ENCODE assay signal across 16 cellular contexts in the genomic region with DNA sequence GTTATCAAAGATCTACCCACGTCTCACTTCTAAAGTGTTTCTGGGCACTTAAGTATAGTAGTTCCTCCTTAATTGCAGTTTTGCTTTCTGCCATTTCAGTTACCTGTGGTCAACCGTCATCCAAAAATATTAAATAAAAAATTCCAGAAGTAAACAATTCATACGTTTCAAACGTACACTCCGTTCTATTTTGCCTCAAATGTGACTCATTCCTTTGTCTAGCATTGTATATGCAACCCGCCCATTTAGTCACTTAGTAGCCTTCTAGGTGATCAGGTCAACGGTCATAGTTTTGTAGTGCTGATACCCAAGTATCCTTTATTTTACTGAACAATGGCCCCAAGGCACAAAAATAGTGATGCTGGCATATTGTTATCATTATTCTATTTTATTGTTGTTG. TPM values are rescaled to one million over a fixed set of nuclear protein-coding genes. Genes with fewer than 3 reads are reported as not detected.
"Had no signal": no experiment of that assay in that cellular context is flagged by ENCODE, and none has a peak within 500 bp of the region (broad histone marks: within the 10 kb centered on the region; RNA-seq: fewer than 3 reads in every experiment).

No MANE protein-coding gene starts in this region.

- H3K79me2 ChIP-seq: hepatocyte had no signal

- H3K27ac ChIP-seq: gastrocnemius medialis, hepatocyte, left lung, stomach, testis, upper lobe of right lung, WERI-Rb-1 had no signal

- H3K4me1 ChIP-seq: gastrocnemius medialis, left lung, stomach, testis, upper lobe of right lung had no signal

- H2AFZ ChIP-seq: hepatocyte had no signal

- H3K4me2 ChIP-seq: hepatocyte had no signal

- H3K36me3 ChIP-seq: gastrocnemius medialis, left lung, stomach, upper lobe of right lung, WERI-Rb-1 had no signal

- H3K9me3 ChIP-seq: gastrocnemius medialis, left lung, stomach, testis, upper lobe of right lung had no signal

- DNase-seq: activated CD4-positive, alpha-beta memory T cell treated with anti-CD3 and anti-CD28 coated beads for 36 hours; activated naive CD4-positive, alpha-beta T cell treated with anti-CD3 and anti-CD28 coated beads, Interleukin-2, amount 10 ng/mL, durations not matched to agents 7 days and 5 days; activated T-cell treated with anti-CD3 and anti-CD28 coated beads, Interleukin-2, amount 50 U/mL, for 24 hours; gastrocnemius medialis; kidney; left lung; mesenchymal stem cell; naive thymus-derived CD8-positive, alpha-beta T cell; retina; stimulated activated CD4-positive, alpha-beta T cell treated with anti-CD3 and anti-CD28 coated beads, Interleukin-12 subunit alpha, Interleukin-12 subunit beta, amount 100 ng/mL, for 4 hours; stimulated activated CD4-positive, alpha-beta T cell treated with anti-CD3 and anti-CD28 coated beads, Interleukin-2, amount 100 ng/mL, for 24 hours; stomach; testis; upper lobe of right lung; WERI-Rb-1 had no signal

- H3K4me3 ChIP-seq: gastrocnemius medialis, hepatocyte, left lung, stomach, testis, upper lobe of right lung had no signal

- ATAC-seq: gastrocnemius medialis; left lung; naive thymus-derived CD8-positive, alpha-beta T cell; upper lobe of right lung had no signal

- H3K27me3 ChIP-seq: gastrocnemius medialis, hepatocyte, left lung, stomach, testis, upper lobe of right lung had no signal

RNA-seq across cellular contexts. Expression of gene HGF, which starts 33.8 kb away (rescaled TPM):
- total RNA-seq: activated CD4-positive, alpha-beta memory T cell treated with anti-CD3 and anti-CD28 coated beads for 36 hours had no signal
- polyA plus RNA-seq: naive thymus-derived CD8-positive, alpha-beta T cell had no signal
